14 cellular contexts compared by ENCODE assay signal in genomic region chr15:81080946-81081345, GRCh38. TPM values are rescaled to one million over a fixed set of nuclear protein-coding genes. Genes with fewer than 3 reads are reported as not detected.
A peak's percentile ranks its signal among the peaks of the same experiment; 100 is the strongest.
DNase-seq lines count a peak whose midpoint lies in the region; TF ChIP-seq lines count a peak whose summit lies in the region.
"Had no signal": no experiment of that assay in that cellular context is flagged by ENCODE, and none has a peak within 500 bp of the region (broad histone marks: within the 10 kb centered on the region; RNA-seq: fewer than 3 reads in every experiment).

No MANE protein-coding gene starts in this region.

- WGBS in tibial nerve, 2 donors = 86 to 91% methylated on average over 2 of the region's 2 CpGs

- POLR2A ChIA-PET in activated CD4-positive, alpha-beta T cell treated with anti-CD3 and anti-CD28 coated beads, Interleukin-2, amount 10 ng/mL, durations not matched to agents 7 days and 5 days (lab: Charles Lee) = no interaction called here

- no peaks in the 10 kb centered on the region for H3K9me3 Mint-ChIP-seq in activated CD4-positive, alpha-beta T cell treated with anti-CD3 and anti-CD28 coated beads, Interleukin-2, amount 10 ng/mL, durations not matched to agents 7 days and 5 days
- H3K9me3 Mint-ChIP-seq: CD8-positive, alpha-beta T cell had no signal

- CTCF ChIA-PET in activated CD4-positive, alpha-beta T cell treated with anti-CD3 and anti-CD28 coated beads, Interleukin-2, amount 10 ng/mL, durations not matched to agents 7 days and 5 days (lab: Charles Lee) = interaction anchor here (0.6 kb wide), 1 partner anchor 23 kb away, joined by 3 read pairs; no protein-coding TSS in a partner anchor

- no peak overlapping the region for H3K27ac Mint-ChIP-seq in activated CD4-positive, alpha-beta T cell treated with anti-CD3 and anti-CD28 coated beads, Interleukin-2, amount 10 ng/mL, durations not matched to agents 7 days and 5 days
- H3K27ac Mint-ChIP-seq: CD14-positive monocyte; CD8-positive, alpha-beta T cell; IgD-negative memory B cell had no signal

- H3K4me1 Mint-ChIP-seq in activated CD4-positive, alpha-beta T cell treated with anti-CD3 and anti-CD28 coated beads, Interleukin-2, amount 10 ng/mL, durations not matched to agents 7 days and 5 days = peaks cover 1% of the 10 kb centered on the region
- H3K4me1 Mint-ChIP-seq: CD14-positive monocyte, IgD-negative memory B cell had no signal

- H3K27me3 Mint-ChIP-seq in activated CD4-positive, alpha-beta T cell treated with anti-CD3 and anti-CD28 coated beads, Interleukin-2, amount 10 ng/mL, durations not matched to agents 7 days and 5 days = peaks cover 4% of the 10 kb centered on the region

- no peak overlapping the region for H3K4me3 Mint-ChIP-seq in activated CD4-positive, alpha-beta T cell treated with anti-CD3 and anti-CD28 coated beads, Interleukin-2, amount 10 ng/mL, durations not matched to agents 7 days and 5 days
- H3K4me3 Mint-ChIP-seq: CD14-positive monocyte; CD8-positive, alpha-beta T cell had no signal

- H3K27me3 ChIP-seq in tibial nerve = no peaks in the 10 kb centered on the region

- TF ChIP-seq CTCF in tibial nerve (IDR thresholded peaks at IDR 0.05) = no peak

- H3K36me3 ChIP-seq in tibial nerve = no peaks in the 10 kb centered on the region

- H3K4me1 ChIP-seq in tibial nerve = no peaks in the 10 kb centered on the region

- peak; percentile 46 for DNase-seq in NCI-H2171 treated with DMSO at 0.1 percent for 48 hours (lab: John Stamatoyannopoulos, UW)
- no peak for DNase-seq in NCI-H2171 (lab: John Stamatoyannopoulos, UW)
- DNase-seq in NCI-H82 (lab: John Stamatoyannopoulos, UW) = peak; percentile 79
- peak; percentile 49 for DNase-seq in cerebellum (ENCODE audit: low spot score)
- DNase-seq in activated CD4-positive, alpha-beta T cell treated with anti-CD3 and anti-CD28 coated beads, Interleukin-2, amount 10 ng/mL, durations not matched to agents 7 days and 5 days = no peak
- no peak for DNase-seq in tibial nerve (ENCODE audit: low spot score in 2 of 2)
- no peak for DNase-seq in NCI-H2107 treated with DMSO at 0.1 percent for 48 hours (lab: John Stamatoyannopoulos, UW; ENCODE audit: unreplicated experiment)
- DNase-seq: CD8-positive, alpha-beta T cell; COR-L47; GM23248 had no signal

- no peaks in the 10 kb centered on the region for H3K36me3 Mint-ChIP-seq in activated CD4-positive, alpha-beta T cell treated with anti-CD3 and anti-CD28 coated beads, Interleukin-2, amount 10 ng/mL, durations not matched to agents 7 days and 5 days (ENCODE audit: low read depth)
- H3K36me3 Mint-ChIP-seq: CD14-positive monocyte; CD8-positive, alpha-beta T cell had no signal

- no peaks in the 10 kb centered on the region for H3K9me3 ChIP-seq in tibial nerve

- H3K27ac ChIP-seq in tibial nerve = no peak overlapping the region
- H3K27ac ChIP-seq: 22Rv1, GM23248 had no signal

- TF ChIP-seq EP300 in tibial nerve (IDR thresholded peaks at IDR 0.05) = no peak

- TF ChIP-seq POLR2A in tibial nerve (IDR thresholded peaks at IDR 0.05) = no peak

- no peak overlapping the region for H3K4me3 ChIP-seq in tibial nerve
- H3K4me3 ChIP-seq: GM12878, GM23248 had no signal

RNA-seq across cellular contexts. Expression of gene CFAP161, which starts 53.1 kb away (rescaled TPM):
- 2.6 TPM for total RNA-seq in cerebellum
- not detected for total RNA-seq in activated CD4-positive, alpha-beta T cell treated with anti-CD3 and anti-CD28 coated beads, Interleukin-2, amount 10 ng/mL, durations not matched to agents 7 days and 5 days
- total RNA-seq in tibial nerve = under 1 TPM in 3 of 4 donors, not detected in 1; 0.39 to 0.90 (median 0.63) TPM
- total RNA-seq: CD8-positive, alpha-beta T cell; GM23248 had no signal

Comparison
In these comparisons a context has a peak if more than half of its experiments do, and no peak if none do; other contexts are left out.
1. DNase-seq: peak in NCI-H2171 treated with DMSO at 0.1 percent for 48 hours (single experiment), NCI-H82 (single experiment) and cerebellum (single experiment); none in NCI-H2171 (single experiment), activated CD4-positive, alpha-beta T cell treated with anti-CD3 and anti-CD28 coated beads, Interleukin-2, amount 10 ng/mL, durations not matched to agents 7 days and 5 days (single experiment), tibial nerve (0 of 2) and NCI-H2107 treated with DMSO at 0.1 percent for 48 hours (single experiment).